ENCODE assay signal across 1 cellular context in genomic region chr11:112024778-112025678, GRCh38.
A peak's percentile ranks its signal among the peaks of the same experiment; 100 is the strongest.
TF ChIP-seq lines count a peak whose summit lies in the region.

Gene DLAT, plus strand, starts transcription at chr11:112025408. Its CDS starts 65 bp downstream, at chr11:112025473.

TF ChIP-seq in K562, 482 proteins besides CTCF, POLR2A, EP300 and RAD21 (continued from another document and continues in another):
- TF ChIP-seq, protein P1, sequence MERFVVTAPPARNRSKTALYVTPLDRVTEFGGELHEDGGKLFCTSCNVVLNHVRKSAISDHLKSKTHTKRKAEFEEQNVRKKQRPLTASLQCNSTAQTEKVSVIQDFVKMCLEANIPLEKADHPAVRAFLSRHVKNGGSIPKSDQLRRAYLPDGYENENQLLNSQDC (CRISPR knock-in tag; IDR thresholded peaks at IDR 0.05), result no peak
- TF ChIP-seq THAP7 (CRISPR knock-in tag; IDR thresholded peaks at IDR 0.05) (no peak), RNF219 (CRISPR knock-in tag; IDR thresholded peaks at IDR 0.05) (no peak), KLF6 (CRISPR knock-in tag; IDR thresholded peaks at IDR 0.05; ENCODE audit: borderline replicate concordance) (0 out of 2 replicates have a peak, but pooled peaks have one; percentile 49), HDAC8 (tag; IDR thresholded peaks at IDR 0.05) (no peak), CHD2 (IDR thresholded peaks at IDR 0.05; ENCODE audit: low read depth, low read length) (no peak; the same call in 1 of the 2 replicates), ZC3H4 (CRISPR knock-in tag; IDR thresholded peaks at IDR 0.05; ENCODE audit: borderline replicate concordance) (no peak; the same call in 1 of the 2 replicates), PHTF2 (CRISPR knock-in tag; IDR thresholded peaks at IDR 0.05) (no peak), TGIF2 (CRISPR knock-in tag; IDR thresholded peaks at IDR 0.05) (no peak), ATF6 (CRISPR knock-in tag; IDR thresholded peaks at IDR 0.05) (no peak), ZZZ3 (IDR thresholded peaks at IDR 0.05) (no peak), ZNF445 (CRISPR knock-in tag; IDR thresholded peaks at IDR 0.05; ENCODE audit: low read depth) (no peak), XRCC4 (IDR thresholded peaks at IDR 0.05; ENCODE audit: extremely low read depth, insufficient read depth, insufficient read length) (no peak), ETS2 (tag; IDR thresholded peaks at IDR 0.05; ENCODE audit: borderline replicate concordance, poor library complexity, severe bottlenecking) (no peak), TAF9B (IDR thresholded peaks at IDR 0.05; ENCODE audit: partially characterized antibody) (peak; percentile 93), TCF7L2 (IDR thresholded peaks at IDR 0.05; ENCODE audit: low read depth, low read length) (no peak), NR2F6 (CRISPR knock-in tag; IDR thresholded peaks at IDR 0.05) (0 out of 2 replicates have a peak, but pooled peaks have one; percentile 31), CBFA2T3 (IDR thresholded peaks at IDR 0.05) (no peak; the same call in 1 of the 2 replicates), NELFE (IDR thresholded peaks at IDR 0.05; ENCODE audit: insufficient read depth, insufficient read length) (no peak), BACH1 (tag; IDR thresholded peaks at IDR 0.05) (no peak), GTF2A2 (tag; IDR thresholded peaks at IDR 0.05) (no peak), XRCC3 (IDR thresholded peaks at IDR 0.05) (no peak), CXXC5 (CRISPR knock-in tag; IDR thresholded peaks at IDR 0.05) (peak; percentile 94), KDM1A (IDR thresholded peaks at IDR 0.05) (peak in 1 of 2 experiments; percentile 41; a peak in 1 of 4 replicates), YBX1 (IDR thresholded peaks at IDR 0.05) (no peak), NR4A1 (CRISPR knock-in tag; IDR thresholded peaks at IDR 0.05) (no peak), NR4A1 (tag; IDR thresholded peaks at IDR 0.05) (no peak), SIX5 (IDR thresholded peaks at IDR 0.05; ENCODE audit: borderline replicate concordance in 1 of 2, insufficient read depth in 1 of 2, low read depth in 1 of 2, low read length in 2 of 2) (no peak), MTA3 (IDR thresholded peaks at IDR 0.05; ENCODE audit: borderline replicate concordance) (no peak), SREBF2 (CRISPR knock-in tag; IDR thresholded peaks at IDR 0.05) (no peak; the same call in 1 of the 2 replicates), STAG1 (CRISPR knock-in tag; IDR thresholded peaks at IDR 0.05; ENCODE audit: borderline replicate concordance) (no peak), SNIP1 (IDR thresholded peaks at IDR 0.05; ENCODE audit: low read depth) (no peak; the same call in 1 of the 2 replicates), ZNF184 (CRISPR knock-in tag; IDR thresholded peaks at IDR 0.05) (no peak), POLR2B (IDR thresholded peaks at IDR 0.05; ENCODE audit: low read depth, partially characterized antibody) (peak; percentile 94), ZNF717 (CRISPR knock-in tag; IDR thresholded peaks at IDR 0.05) (no peak), RBBP5 (IDR thresholded peaks at IDR 0.05; ENCODE audit: borderline replicate concordance, insufficient read depth, low read length, poor library complexity, severe bottlenecking) (peak; percentile 93), GATAD2A (IDR thresholded peaks at IDR 0.05) (no peak), JUN (IDR thresholded peaks at IDR 0.05; ENCODE audit: borderline replicate concordance, low read depth, low read length) (no peak), JUN (CRISPR knock-in tag; IDR thresholded peaks at IDR 0.05; ENCODE audit: borderline replicate concordance) (no peak), L3MBTL2 (IDR thresholded peaks at IDR 0.05) (peak; percentile 84), NBN (IDR thresholded peaks at IDR 0.05; ENCODE audit: low read depth) (peak; percentile 96), MLX (CRISPR knock-in tag; conservative IDR thresholded peaks at IDR 0.05) (0 out of 4 replicates have a peak, but pooled peaks of 1 of the 2 experiments have one; percentile 16)
- TF ChIP-seq, protein P2, sequence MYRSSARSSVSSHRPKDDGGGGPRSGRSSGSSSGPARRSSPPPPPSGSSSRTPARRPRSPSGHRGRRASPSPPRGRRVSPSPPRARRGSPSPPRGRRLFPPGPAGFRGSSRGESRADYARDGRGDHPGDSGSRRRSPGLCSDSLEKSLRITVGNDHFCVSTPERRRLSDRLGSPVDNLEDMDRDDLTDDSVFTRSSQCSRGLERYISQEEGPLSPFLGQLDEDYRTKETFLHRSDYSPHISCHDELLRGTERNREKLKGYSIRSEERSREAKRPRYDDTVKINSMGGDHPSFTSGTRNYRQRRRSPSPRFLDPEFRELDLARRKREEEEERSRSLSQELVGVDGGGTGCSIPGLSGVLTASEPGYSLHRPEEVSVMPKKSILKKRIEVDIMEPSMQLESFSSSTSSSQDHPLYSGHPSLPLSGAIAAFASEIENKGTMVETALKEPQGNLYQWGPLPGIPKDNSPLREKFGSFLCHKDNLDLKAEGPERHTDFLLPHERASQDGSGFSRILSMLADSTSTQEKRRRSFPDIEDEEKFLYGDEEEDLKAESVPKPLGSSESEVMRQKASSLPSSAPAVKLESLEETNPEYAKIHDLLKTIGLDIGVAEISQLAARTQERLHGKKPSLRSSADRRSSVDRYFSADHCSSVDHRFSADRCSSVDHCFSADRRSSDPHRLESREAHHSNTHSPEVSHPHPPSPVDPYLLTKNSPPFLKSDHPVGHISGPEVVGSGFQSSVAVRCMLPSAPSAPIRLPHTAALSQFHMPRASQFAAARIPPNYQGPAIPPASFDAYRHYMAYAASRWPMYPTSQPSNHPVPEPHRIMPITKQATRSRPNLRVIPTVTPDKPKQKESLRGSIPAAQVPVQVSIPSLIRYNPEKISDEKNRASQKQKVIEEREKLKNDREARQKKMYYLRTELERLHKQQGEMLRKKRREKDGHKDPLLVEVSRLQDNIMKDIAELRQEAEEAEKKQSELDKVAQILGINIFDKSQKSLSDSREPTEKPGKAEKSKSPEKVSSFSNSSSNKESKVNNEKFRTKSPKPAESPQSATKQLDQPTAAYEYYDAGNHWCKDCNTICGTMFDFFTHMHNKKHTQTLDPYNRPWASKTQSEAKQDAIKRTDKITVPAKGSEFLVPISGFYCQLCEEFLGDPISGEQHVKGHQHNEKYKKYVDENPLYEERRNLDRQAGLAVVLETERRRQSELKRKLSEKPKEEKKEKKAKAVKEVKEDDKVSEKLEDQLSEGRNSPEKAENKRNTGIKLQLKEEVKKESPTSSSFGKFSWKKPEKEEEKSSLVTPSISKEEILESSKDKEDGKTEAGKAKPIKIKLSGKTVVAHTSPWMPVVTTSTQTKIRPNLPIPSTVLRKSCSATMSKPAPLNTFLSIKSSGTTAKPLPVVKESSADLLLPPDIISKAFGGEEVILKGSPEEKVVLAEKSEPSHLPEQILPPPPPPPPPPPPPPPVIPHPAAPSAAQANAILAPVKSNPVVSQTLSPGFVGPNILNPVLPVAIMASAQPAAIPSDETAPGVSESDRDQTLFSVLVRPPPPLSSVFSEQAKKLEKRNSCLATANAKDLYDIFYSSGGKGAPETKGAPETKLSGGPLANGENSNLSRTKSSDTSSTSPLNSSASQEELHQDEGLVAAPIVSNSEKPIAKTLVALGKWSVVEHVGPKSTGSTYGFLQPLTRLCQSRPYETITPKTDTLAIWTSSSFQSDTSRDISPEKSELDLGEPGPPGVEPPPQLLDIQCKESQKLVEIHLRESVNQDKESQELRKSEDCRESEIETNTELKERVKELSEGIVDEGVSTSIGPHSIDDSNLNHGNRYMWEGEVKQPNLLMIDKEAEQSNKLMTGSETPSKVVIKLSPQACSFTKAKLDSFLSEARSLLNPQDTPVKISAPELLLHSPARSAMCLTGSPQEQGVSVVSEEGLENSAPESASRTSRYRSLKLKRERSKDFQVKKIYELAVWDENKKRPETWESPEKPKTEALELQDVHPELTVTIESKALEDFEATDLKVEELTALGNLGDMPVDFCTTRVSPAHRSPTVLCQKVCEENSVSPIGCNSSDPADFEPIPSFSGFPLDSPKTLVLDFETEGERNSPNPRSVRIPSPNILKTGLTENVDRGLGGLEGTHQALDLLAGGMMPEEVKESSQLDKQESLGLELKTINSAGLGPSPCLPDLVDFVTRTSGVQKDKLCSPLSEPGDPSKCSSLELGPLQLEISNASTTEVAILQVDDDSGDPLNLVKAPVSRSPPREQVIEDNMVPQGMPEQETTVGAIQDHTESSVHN (IDR thresholded peaks at IDR 0.05; ENCODE audit: borderline replicate concordance in 1 of 2, low read depth in 1 of 2), result no peak
- TF ChIP-seq, protein P3, sequence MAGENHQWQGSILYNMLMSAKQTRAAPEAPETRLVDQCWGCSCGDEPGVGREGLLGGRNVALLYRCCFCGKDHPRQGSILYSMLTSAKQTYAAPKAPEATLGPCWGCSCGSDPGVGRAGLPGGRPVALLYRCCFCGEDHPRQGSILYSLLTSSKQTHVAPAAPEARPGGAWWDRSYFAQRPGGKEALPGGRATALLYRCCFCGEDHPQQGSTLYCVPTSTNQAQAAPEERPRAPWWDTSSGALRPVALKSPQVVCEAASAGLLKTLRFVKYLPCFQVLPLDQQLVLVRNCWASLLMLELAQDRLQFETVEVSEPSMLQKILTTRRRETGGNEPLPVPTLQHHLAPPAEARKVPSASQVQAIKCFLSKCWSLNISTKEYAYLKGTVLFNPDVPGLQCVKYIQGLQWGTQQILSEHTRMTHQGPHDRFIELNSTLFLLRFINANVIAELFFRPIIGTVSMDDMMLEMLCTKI (IDR thresholded peaks at IDR 0.05; ENCODE audit: partially characterized antibody), result no peak
- TF ChIP-seq, protein P4, sequence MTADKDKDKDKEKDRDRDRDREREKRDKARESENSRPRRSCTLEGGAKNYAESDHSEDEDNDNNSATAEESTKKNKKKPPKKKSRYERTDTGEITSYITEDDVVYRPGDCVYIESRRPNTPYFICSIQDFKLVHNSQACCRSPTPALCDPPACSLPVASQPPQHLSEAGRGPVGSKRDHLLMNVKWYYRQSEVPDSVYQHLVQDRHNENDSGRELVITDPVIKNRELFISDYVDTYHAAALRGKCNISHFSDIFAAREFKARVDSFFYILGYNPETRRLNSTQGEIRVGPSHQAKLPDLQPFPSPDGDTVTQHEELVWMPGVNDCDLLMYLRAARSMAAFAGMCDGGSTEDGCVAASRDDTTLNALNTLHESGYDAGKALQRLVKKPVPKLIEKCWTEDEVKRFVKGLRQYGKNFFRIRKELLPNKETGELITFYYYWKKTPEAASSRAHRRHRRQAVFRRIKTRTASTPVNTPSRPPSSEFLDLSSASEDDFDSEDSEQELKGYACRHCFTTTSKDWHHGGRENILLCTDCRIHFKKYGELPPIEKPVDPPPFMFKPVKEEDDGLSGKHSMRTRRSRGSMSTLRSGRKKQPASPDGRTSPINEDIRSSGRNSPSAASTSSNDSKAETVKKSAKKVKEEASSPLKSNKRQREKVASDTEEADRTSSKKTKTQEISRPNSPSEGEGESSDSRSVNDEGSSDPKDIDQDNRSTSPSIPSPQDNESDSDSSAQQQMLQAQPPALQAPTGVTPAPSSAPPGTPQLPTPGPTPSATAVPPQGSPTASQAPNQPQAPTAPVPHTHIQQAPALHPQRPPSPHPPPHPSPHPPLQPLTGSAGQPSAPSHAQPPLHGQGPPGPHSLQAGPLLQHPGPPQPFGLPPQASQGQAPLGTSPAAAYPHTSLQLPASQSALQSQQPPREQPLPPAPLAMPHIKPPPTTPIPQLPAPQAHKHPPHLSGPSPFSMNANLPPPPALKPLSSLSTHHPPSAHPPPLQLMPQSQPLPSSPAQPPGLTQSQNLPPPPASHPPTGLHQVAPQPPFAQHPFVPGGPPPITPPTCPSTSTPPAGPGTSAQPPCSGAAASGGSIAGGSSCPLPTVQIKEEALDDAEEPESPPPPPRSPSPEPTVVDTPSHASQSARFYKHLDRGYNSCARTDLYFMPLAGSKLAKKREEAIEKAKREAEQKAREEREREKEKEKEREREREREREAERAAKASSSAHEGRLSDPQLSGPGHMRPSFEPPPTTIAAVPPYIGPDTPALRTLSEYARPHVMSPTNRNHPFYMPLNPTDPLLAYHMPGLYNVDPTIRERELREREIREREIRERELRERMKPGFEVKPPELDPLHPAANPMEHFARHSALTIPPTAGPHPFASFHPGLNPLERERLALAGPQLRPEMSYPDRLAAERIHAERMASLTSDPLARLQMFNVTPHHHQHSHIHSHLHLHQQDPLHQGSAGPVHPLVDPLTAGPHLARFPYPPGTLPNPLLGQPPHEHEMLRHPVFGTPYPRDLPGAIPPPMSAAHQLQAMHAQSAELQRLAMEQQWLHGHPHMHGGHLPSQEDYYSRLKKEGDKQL (CRISPR knock-in tag; IDR thresholded peaks at IDR 0.05; ENCODE audit: borderline replicate concordance), result no peak
